ENCODE assay signal across 1 cellular context in the genomic region with DNA sequence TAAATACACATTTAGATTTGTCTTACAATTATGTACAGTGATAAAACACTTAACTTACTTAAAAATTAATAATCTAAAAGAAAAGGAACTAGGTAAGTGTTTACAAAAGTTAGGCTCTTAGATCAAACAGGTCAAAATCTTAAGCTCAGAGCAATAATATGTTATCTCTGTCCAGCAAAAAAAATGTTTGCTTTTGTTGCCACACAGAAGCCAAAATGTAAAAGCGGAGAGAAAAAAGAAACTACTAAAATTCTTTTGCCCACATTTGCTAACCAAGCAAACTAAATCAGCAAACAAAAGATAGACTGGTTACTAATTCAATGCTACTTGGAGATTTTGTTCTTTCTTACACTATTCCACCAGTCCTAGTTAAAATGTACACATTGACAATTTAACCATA.
TF ChIP-seq lines count a peak whose summit lies in the region.

No MANE protein-coding gene starts in this region.

TF ChIP-seq in HepG2, 621 proteins besides CTCF, POLR2A, EP300 and RAD21 (continued from another document):
- TF ChIP-seq ZNF276 (CRISPR knock-in tag; IDR thresholded peaks at IDR 0.05; ENCODE audit: low read depth) (no peak), HNRNPLL (IDR thresholded peaks at IDR 0.05; ENCODE audit: low read depth, low read length, poor library complexity, severe bottlenecking) (no peak), DNMT3B (CRISPR knock-in tag; conservative IDR thresholded peaks at IDR 0.05) (no peak), FOXJ3 (CRISPR knock-in tag; IDR thresholded peaks at IDR 0.05; ENCODE audit: borderline replicate concordance) (peak; percentile 83; the same call in 1 of the 2 replicates), ZNF546 (CRISPR knock-in tag; conservative IDR thresholded peaks at IDR 0.05) (no peak), HNF4G (IDR thresholded peaks at IDR 0.05; ENCODE audit: borderline replicate concordance, low read depth, low read length) (peak; percentile 44; the same call in 1 of the 2 replicates), HNF4G (CRISPR knock-in tag; IDR thresholded peaks at IDR 0.05; ENCODE audit: borderline replicate concordance, low read depth) (no peak), ARID2 (CRISPR knock-in tag; IDR thresholded peaks at IDR 0.05; ENCODE audit: borderline replicate concordance) (no peak), TEAD2 (CRISPR knock-in tag; IDR thresholded peaks at IDR 0.05) (no peak), ZEB1 (IDR thresholded peaks at IDR 0.05; ENCODE audit: insufficient replicate concordance, low read depth) (no peak), HNF1A (IDR thresholded peaks at IDR 0.05; ENCODE audit: low read depth) (peak; percentile 55; the same call in 1 of the 2 replicates), HNF1A (CRISPR knock-in tag; IDR thresholded peaks at IDR 0.05; ENCODE audit: borderline replicate concordance) (peak; percentile 39; the same call in 1 of the 2 replicates)
- TF ChIP-seq, protein P1, sequence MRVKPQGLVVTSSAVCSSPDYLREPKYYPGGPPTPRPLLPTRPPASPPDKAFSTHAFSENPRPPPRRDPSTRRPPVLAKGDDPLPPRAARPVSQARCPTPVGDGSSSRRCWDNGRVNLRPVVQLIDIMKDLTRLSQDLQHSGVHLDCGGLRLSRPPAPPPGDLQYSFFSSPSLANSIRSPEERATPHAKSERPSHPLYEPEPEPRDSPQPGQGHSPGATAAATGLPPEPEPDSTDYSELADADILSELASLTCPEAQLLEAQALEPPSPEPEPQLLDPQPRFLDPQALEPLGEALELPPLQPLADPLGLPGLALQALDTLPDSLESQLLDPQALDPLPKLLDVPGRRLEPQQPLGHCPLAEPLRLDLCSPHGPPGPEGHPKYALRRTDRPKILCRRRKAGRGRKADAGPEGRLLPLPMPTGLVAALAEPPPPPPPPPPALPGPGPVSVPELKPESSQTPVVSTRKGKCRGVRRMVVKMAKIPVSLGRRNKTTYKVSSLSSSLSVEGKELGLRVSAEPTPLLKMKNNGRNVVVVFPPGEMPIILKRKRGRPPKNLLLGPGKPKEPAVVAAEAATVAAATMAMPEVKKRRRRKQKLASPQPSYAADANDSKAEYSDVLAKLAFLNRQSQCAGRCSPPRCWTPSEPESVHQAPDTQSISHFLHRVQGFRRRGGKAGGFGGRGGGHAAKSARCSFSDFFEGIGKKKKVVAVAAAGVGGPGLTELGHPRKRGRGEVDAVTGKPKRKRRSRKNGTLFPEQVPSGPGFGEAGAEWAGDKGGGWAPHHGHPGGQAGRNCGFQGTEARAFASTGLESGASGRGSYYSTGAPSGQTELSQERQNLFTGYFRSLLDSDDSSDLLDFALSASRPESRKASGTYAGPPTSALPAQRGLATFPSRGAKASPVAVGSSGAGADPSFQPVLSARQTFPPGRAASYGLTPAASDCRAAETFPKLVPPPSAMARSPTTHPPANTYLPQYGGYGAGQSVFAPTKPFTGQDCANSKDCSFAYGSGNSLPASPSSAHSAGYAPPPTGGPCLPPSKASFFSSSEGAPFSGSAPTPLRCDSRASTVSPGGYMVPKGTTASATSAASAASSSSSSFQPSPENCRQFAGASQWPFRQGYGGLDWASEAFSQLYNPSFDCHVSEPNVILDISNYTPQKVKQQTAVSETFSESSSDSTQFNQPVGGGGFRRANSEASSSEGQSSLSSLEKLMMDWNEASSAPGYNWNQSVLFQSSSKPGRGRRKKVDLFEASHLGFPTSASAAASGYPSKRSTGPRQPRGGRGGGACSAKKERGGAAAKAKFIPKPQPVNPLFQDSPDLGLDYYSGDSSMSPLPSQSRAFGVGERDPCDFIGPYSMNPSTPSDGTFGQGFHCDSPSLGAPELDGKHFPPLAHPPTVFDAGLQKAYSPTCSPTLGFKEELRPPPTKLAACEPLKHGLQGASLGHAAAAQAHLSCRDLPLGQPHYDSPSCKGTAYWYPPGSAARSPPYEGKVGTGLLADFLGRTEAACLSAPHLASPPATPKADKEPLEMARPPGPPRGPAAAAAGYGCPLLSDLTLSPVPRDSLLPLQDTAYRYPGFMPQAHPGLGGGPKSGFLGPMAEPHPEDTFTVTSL (CRISPR knock-in tag; IDR thresholded peaks at IDR 0.05; ENCODE audit: borderline replicate concordance), result peak; percentile 70; the same call in 1 of the 2 replicates
- TF ChIP-seq, protein P2, sequence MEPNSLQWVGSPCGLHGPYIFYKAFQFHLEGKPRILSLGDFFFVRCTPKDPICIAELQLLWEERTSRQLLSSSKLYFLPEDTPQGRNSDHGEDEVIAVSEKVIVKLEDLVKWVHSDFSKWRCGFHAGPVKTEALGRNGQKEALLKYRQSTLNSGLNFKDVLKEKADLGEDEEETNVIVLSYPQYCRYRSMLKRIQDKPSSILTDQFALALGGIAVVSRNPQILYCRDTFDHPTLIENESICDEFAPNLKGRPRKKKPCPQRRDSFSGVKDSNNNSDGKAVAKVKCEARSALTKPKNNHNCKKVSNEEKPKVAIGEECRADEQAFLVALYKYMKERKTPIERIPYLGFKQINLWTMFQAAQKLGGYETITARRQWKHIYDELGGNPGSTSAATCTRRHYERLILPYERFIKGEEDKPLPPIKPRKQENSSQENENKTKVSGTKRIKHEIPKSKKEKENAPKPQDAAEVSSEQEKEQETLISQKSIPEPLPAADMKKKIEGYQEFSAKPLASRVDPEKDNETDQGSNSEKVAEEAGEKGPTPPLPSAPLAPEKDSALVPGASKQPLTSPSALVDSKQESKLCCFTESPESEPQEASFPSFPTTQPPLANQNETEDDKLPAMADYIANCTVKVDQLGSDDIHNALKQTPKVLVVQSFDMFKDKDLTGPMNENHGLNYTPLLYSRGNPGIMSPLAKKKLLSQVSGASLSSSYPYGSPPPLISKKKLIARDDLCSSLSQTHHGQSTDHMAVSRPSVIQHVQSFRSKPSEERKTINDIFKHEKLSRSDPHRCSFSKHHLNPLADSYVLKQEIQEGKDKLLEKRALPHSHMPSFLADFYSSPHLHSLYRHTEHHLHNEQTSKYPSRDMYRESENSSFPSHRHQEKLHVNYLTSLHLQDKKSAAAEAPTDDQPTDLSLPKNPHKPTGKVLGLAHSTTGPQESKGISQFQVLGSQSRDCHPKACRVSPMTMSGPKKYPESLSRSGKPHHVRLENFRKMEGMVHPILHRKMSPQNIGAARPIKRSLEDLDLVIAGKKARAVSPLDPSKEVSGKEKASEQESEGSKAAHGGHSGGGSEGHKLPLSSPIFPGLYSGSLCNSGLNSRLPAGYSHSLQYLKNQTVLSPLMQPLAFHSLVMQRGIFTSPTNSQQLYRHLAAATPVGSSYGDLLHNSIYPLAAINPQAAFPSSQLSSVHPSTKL (CRISPR knock-in tag; IDR thresholded peaks at IDR 0.05), result peak; percentile 82
- TF ChIP-seq, protein P3, sequence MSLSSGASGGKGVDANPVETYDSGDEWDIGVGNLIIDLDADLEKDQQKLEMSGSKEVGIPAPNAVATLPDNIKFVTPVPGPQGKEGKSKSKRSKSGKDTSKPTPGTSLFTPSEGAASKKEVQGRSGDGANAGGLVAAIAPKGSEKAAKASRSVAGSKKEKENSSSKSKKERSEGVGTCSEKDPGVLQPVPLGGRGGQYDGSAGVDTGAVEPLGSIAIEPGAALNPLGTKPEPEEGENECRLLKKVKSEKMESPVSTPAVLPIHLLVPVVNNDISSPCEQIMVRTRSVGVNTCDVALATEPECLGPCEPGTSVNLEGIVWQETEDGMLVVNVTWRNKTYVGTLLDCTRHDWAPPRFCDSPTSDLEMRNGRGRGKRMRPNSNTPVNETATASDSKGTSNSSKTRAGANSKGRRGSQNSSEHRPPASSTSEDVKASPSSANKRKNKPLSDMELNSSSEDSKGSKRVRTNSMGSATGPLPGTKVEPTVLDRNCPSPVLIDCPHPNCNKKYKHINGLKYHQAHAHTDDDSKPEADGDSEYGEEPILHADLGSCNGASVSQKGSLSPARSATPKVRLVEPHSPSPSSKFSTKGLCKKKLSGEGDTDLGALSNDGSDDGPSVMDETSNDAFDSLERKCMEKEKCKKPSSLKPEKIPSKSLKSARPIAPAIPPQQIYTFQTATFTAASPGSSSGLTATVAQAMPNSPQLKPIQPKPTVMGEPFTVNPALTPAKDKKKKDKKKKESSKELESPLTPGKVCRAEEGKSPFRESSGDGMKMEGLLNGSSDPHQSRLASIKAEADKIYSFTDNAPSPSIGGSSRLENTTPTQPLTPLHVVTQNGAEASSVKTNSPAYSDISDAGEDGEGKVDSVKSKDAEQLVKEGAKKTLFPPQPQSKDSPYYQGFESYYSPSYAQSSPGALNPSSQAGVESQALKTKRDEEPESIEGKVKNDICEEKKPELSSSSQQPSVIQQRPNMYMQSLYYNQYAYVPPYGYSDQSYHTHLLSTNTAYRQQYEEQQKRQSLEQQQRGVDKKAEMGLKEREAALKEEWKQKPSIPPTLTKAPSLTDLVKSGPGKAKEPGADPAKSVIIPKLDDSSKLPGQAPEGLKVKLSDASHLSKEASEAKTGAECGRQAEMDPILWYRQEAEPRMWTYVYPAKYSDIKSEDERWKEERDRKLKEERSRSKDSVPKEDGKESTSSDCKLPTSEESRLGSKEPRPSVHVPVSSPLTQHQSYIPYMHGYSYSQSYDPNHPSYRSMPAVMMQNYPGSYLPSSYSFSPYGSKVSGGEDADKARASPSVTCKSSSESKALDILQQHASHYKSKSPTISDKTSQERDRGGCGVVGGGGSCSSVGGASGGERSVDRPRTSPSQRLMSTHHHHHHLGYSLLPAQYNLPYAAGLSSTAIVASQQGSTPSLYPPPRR (CRISPR knock-in tag; IDR thresholded peaks at IDR 0.05; ENCODE audit: borderline replicate concordance), result peak; percentile 54; the same call in 1 of the 2 replicates
- TF ChIP-seq, protein P4, sequence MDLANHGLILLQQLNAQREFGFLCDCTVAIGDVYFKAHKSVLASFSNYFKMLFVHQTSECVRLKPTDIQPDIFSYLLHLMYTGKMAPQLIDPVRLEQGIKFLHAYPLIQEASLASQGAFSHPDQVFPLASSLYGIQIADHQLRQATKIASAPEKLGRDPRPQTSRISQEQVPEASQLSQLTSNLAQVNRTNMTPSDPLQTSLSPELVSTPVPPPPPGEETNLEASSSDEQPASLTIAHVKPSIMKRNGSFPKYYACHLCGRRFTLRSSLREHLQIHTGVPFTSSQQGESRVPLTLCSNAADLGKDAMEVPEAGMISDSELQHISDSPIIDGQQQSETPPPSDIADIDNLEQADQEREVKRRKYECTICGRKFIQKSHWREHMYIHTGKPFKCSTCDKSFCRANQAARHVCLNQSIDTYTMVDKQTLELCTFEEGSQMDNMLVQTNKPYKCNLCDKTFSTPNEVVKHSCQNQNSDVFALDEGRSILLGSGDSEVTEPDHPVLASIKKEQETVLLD (CRISPR knock-in tag; IDR thresholded peaks at IDR 0.05; ENCODE audit: low read depth), result no peak
